Comparison of ENCODE assay signal across 8 cellular contexts in genomic region chr5:41707853-41708603, GRCh38.
DNase-seq lines count a peak whose midpoint lies in the region; ATAC-seq, FAIRE-seq and TF ChIP-seq lines count a peak whose summit lies in the region.

No MANE protein-coding gene starts in this region.

- H3K4me1 Mint-ChIP-seq in GM23338 = no peaks in the 10 kb centered on the region
- no peaks in the 10 kb centered on the region for H3K4me1 Mint-ChIP-seq in stimulated activated memory B cell treated with anti-CD40 and anti-IgM and Interleukin-4, amounts not matched to agents 10 μg/mL and 1 μg/mL and 100 μg/mL, for 72 hours

- H3F3A ChIP-seq in GM23338 (replicated peaks; ENCODE audit: low read depth) = no peaks in the 10 kb centered on the region

- H3K4me3 Mint-ChIP-seq in GM23338 = no peak overlapping the region
- no peak overlapping the region for H3K4me3 Mint-ChIP-seq in stimulated activated memory B cell treated with anti-CD40 and anti-IgM and Interleukin-4, amounts not matched to agents 10 μg/mL and 1 μg/mL and 100 μg/mL, for 72 hours

- intact Hi-C loops in pancreas (cut with DNase I) = no loop called here

- no peaks in the 10 kb centered on the region for H3K4me1 ChIP-seq in GM23338 (ENCODE audit: insufficient read depth)
- H3K4me1 ChIP-seq in Karpas-422 (ENCODE audit: low read length) = no peaks in the 10 kb centered on the region
- H3K4me1 ChIP-seq in liver (ENCODE audit: control insufficient read depth in 4 of 4, insufficient read depth in 4 of 4, low read length in 3 of 4) = no peaks in the 10 kb centered on the region
- H3K4me1 ChIP-seq in pancreas = no peaks in the 10 kb centered on the region

- DNase-seq in GM12864 (ENCODE audit: low read depth) (no peak), GM23338 (ENCODE audit: low spot score) (peak; percentile 78), Karpas-422 (peak; percentile 79), pancreas (no peak), germinal center (ENCODE audit: low spot score) (no peak)

- 46% methylated on average over 4 of the region's 4 CpGs for WGBS in liver
- 40 to 44% methylated on average over 4 of the region's 4 CpGs for WGBS in pancreas, 2 donors

- peak; percentile 39 to 51 for TF ChIP-seq RAD21 in liver (IDR thresholded peaks at IDR 0.05)

- H3K27ac Mint-ChIP-seq in GM23338 = no peak overlapping the region
- no peak overlapping the region for H3K27ac Mint-ChIP-seq in stimulated activated memory B cell treated with anti-CD40 and anti-IgM and Interleukin-4, amounts not matched to agents 10 μg/mL and 1 μg/mL and 100 μg/mL, for 72 hours

- no peak overlapping the region for H3K27ac ChIP-seq in GM23338 (ENCODE audit: low read depth)
- no peak overlapping the region for H3K27ac ChIP-seq in Karpas-422 (ENCODE audit: low read length)
- no peak overlapping the region for H3K27ac ChIP-seq in VCaP
- H3K27ac ChIP-seq in liver (ENCODE audit: low read depth in 1 of 2, low read length in 2 of 2) = no peak overlapping the region
- H3K27ac ChIP-seq in pancreas = no peak overlapping the region

- no peak for FAIRE-seq in pancreas (lab: Jason Lieb, UNC)

- H3K27me3 Mint-ChIP-seq in GM23338 (ENCODE audit: insufficient read depth, low read depth, poor library complexity) = no peaks in the 10 kb centered on the region
- H3K27me3 Mint-ChIP-seq in stimulated activated memory B cell treated with anti-CD40 and anti-IgM and Interleukin-4, amounts not matched to agents 10 μg/mL and 1 μg/mL and 100 μg/mL, for 72 hours = no peaks in the 10 kb centered on the region

- H4K20me1 ChIP-seq in GM23338 (replicated peaks; ENCODE audit: insufficient read depth) (no peaks in the 10 kb centered on the region), Karpas-422 (ENCODE audit: insufficient read depth, low read depth, low read length) (no peaks in the 10 kb centered on the region)

- H3K36me3 Mint-ChIP-seq in GM23338 (ENCODE audit: low read depth) = peaks cover 2% of the 10 kb centered on the region; the same call in 1 of the 3 replicates
- H3K36me3 Mint-ChIP-seq in stimulated activated memory B cell treated with anti-CD40 and anti-IgM and Interleukin-4, amounts not matched to agents 10 μg/mL and 1 μg/mL and 100 μg/mL, for 72 hours = no peaks in the 10 kb centered on the region

- peaks cover 4% of the 10 kb centered on the region; the same call in 2 of the 3 replicates for H3K9me3 Mint-ChIP-seq in GM23338
- peaks cover 18% of the 10 kb centered on the region for H3K9me3 Mint-ChIP-seq in stimulated activated memory B cell treated with anti-CD40 and anti-IgM and Interleukin-4, amounts not matched to agents 10 μg/mL and 1 μg/mL and 100 μg/mL, for 72 hours

- no peaks in the 10 kb centered on the region for H3K9me3 ChIP-seq in Karpas-422 (ENCODE audit: low read length)
- peaks cover 0 to 13% (median 7%) of the 10 kb centered on the region in 4 donors for H3K9me3 ChIP-seq in liver (ENCODE audit: control insufficient read depth in 4 of 4, low read length in 3 of 4)
- no peaks in the 10 kb centered on the region for H3K9me3 ChIP-seq in pancreas

- H3K4me2 ChIP-seq in GM23338 = no peak overlapping the region
- no peak overlapping the region for H3K4me2 ChIP-seq in Karpas-422 (ENCODE audit: low read depth, low read length, poor library complexity, severe bottlenecking)

- H3K9ac ChIP-seq in Karpas-422 (ENCODE audit: low read length) = no peak overlapping the region
- no peak overlapping the region for H3K9ac ChIP-seq in liver (ENCODE audit: low read depth in 1 of 2, low read length in 2 of 2)

- H3K4me3 ChIP-seq in GM12864 (ENCODE audit: low read depth, low read length) = no peak overlapping the region
- H3K4me3 ChIP-seq in GM23338 = no peak overlapping the region
- no peak overlapping the region for H3K4me3 ChIP-seq in Karpas-422 (ENCODE audit: low read length)
- H3K4me3 ChIP-seq in liver (ENCODE audit: low read depth in 1 of 3, low read length in 3 of 3) = no peak overlapping the region
- no peak overlapping the region for H3K4me3 ChIP-seq in pancreas

- peak; percentile 61 for TF ChIP-seq CTCF in GM12864 (IDR thresholded peaks at IDR 0.05; ENCODE audit: low read depth, low read length, missing control alignments)
- peak; percentile 65 to 70 for TF ChIP-seq CTCF in GM23338 (conservative IDR thresholded peaks at IDR 0.05; ENCODE audit: low read depth in 2 of 2)
- peak; percentile 77 for TF ChIP-seq CTCF in VCaP (conservative IDR thresholded peaks at IDR 0.05)
- no peak for TF ChIP-seq CTCF in liver (IDR thresholded peaks at IDR 0.05; ENCODE audit: low read depth, low read length, missing input control)
- no peak for TF ChIP-seq CTCF in pancreas (IDR thresholded peaks at IDR 0.05)

- H3K27me3 ChIP-seq in GM23338 (ENCODE audit: insufficient read depth) = no peaks in the 10 kb centered on the region
- no peaks in the 10 kb centered on the region for H3K27me3 ChIP-seq in Karpas-422 (ENCODE audit: low read length)
- no peaks in the 10 kb centered on the region for H3K27me3 ChIP-seq in liver (ENCODE audit: control insufficient read depth in 4 of 4, insufficient read depth in 4 of 4, low read length in 3 of 4)
- H3K27me3 ChIP-seq in pancreas = no peaks in the 10 kb centered on the region

- H3K79me2 ChIP-seq in GM23338 (replicated peaks; ENCODE audit: insufficient read depth) (no peaks in the 10 kb centered on the region), Karpas-422 (ENCODE audit: low read length) (no peaks in the 10 kb centered on the region)

- H3K9me2 ChIP-seq in GM23338 (ENCODE audit: insufficient read depth) (no peaks in the 10 kb centered on the region), Karpas-422 (replicated peaks; ENCODE audit: insufficient read depth, low read length) (no peaks in the 10 kb centered on the region)

- H3K36me3 ChIP-seq in GM23338 (ENCODE audit: insufficient read depth) = no peaks in the 10 kb centered on the region
- H3K36me3 ChIP-seq in Karpas-422 (ENCODE audit: insufficient read depth, low read length) = no peaks in the 10 kb centered on the region
- H3K36me3 ChIP-seq in liver (ENCODE audit: control insufficient read depth in 4 of 4, insufficient read depth in 3 of 4, low read depth in 1 of 4, low read length in 3 of 4) = no peaks in the 10 kb centered on the region
- H3K36me3 ChIP-seq in pancreas = no peaks in the 10 kb centered on the region

- ATAC-seq in GM23338 = peak; percentile 100
- ATAC-seq in stimulated activated memory B cell treated with anti-CD40 and anti-IgM and Interleukin-4, amounts not matched to agents 10 μg/mL and 1 μg/mL and 100 μg/mL, for 72 hours = no peak
- ATAC-seq in pancreas = no peak

- H2AFZ ChIP-seq in GM23338 = peak overlapping the region; percentile 72; the same call in 1 of the 2 replicates
- no peak overlapping the region for H2AFZ ChIP-seq in Karpas-422 (ENCODE audit: low read length)

TF ChIP-seq in GM23338, 12 proteins besides CTCF, POLR2A, EP300 and RAD21 (continues in another document):
- TF ChIP-seq NANOG (IDR thresholded peaks at IDR 0.05; ENCODE audit: borderline replicate concordance) (no peak), EZH2phosphoT487 (IDR thresholded peaks at IDR 0.05; ENCODE audit: unreplicated experiment) (no peak), CREB1 (CRISPR knock-in tag; IDR thresholded peaks at IDR 0.05; ENCODE audit: low read depth) (no peak)

TF ChIP-seq in liver, 16 proteins besides CTCF, POLR2A, EP300 and RAD21 (continues in another document):
- TF ChIP-seq RXRA (IDR thresholded peaks at IDR 0.05) (no peak), REST (IDR thresholded peaks at IDR 0.05) (no peak), NR2F2 (IDR thresholded peaks at IDR 0.05) (no peak), GABPA (IDR thresholded peaks at IDR 0.05 in 1 of 2, conservative IDR thresholded peaks at IDR 0.05 in 1 of 2) (no peak), ATF3 (IDR thresholded peaks at IDR 0.05) (no peak), HNF4A (conservative IDR thresholded peaks at IDR 0.05) (no peak)
- TF ChIP-seq, protein P1, sequence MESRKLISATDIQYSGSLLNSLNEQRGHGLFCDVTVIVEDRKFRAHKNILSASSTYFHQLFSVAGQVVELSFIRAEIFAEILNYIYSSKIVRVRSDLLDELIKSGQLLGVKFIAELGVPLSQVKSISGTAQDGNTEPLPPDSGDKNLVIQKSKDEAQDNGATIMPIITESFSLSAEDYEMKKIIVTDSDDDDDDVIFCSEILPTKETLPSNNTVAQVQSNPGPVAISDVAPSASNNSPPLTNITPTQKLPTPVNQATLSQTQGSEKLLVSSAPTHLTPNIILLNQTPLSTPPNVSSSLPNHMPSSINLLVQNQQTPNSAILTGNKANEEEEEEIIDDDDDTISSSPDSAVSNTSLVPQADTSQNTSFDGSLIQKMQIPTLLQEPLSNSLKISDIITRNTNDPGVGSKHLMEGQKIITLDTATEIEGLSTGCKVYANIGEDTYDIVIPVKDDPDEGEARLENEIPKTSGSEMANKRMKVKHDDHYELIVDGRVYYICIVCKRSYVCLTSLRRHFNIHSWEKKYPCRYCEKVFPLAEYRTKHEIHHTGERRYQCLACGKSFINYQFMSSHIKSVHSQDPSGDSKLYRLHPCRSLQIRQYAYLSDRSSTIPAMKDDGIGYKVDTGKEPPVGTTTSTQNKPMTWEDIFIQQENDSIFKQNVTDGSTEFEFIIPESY (IDR thresholded peaks at IDR 0.05) = no peak

Comparison
In these comparisons a context has a peak if more than half of its experiments do, and no peak if none do; other contexts are left out.
1. DNase-seq: peak in GM23338 (single experiment) and Karpas-422 (single experiment); none in GM12864 (single experiment), pancreas (0 of 6) and germinal center (single experiment).
2. CTCF ChIP-seq: peak in GM12864 (single experiment), GM23338 (2 of 2) and VCaP (single experiment); none in liver (single experiment) and pancreas (0 of 4).